8 cellular contexts compared by ENCODE assay signal in the genomic region with DNA sequence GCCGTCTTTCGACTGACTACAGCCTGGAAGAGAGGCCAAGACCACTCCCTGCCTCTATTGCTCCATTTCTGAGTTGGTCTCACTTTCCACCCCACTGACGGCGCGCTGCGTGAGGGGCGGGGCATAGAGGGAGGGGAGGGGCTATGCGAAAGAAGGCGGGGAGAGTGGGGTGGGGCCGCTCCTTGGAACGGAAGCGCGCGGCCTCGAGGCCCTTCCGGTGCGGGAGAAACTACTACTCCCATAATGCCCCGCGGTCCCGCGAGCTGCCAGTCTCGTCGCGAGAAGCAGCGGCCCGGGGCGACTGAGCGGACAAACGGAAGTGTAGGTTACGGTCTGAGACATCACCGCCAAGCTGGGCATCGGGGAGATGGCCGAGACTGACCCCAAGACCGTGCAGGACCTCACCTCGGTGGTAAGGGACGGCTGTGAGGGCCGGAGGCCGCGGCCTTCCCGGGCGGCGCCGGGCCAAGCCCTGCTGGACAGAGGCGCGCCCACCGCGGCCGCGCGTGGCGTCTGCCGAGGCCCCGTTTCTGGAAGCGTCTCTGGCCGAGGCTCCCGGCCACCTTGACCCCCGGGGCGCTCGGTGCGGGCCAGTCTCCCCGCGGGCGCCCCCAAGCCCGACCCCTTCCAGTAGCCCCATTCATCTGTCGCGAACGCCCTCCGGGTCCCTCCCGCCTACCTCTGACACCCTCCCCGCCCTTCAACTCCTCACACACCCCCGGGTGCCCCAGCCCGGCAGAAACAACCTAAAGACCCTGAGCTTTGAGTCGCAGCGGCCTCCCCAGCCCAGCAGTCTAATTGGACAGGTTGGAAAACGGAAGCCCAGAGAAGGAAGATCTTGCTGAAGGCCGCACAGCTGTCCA. TPM values are rescaled to one million over a fixed set of nuclear protein-coding genes. Genes with fewer than 3 reads are reported as not detected.
DNase-seq lines count a peak whose midpoint lies in the region; FAIRE-seq and TF ChIP-seq lines count a peak whose summit lies in the region.

TSS of gene HSBP1 (plus strand) at position 269 of the 863 bp plus-strand sequence. CDS start at position 368, 99 bp downstream.

- no peak within 1 kb of the TSS for H3K56ac ChIP-seq in H9 (ENCODE audit: insufficient read length, low read depth, low read length)

- H3K27ac ChIP-seq in H9 (ENCODE audit: insufficient read length, low read depth, low read length) (no peak within 1 kb of the TSS), stomach (peak within 1 kb of the TSS; percentile 71 to 96 (median 86))

- FAIRE-seq in G401.6 (lab: Jason Lieb, UNC): peak; percentile 85

- H4K8ac ChIP-seq in H9 (replicated peaks; ENCODE audit: insufficient read length, low read depth, low read length): no peak within 1 kb of the TSS

- H3K14ac ChIP-seq in H9 (ENCODE audit: insufficient read depth, low read length): peak within 1 kb of the TSS; percentile 33; the same call in 1 of the 2 replicates

- H4K91ac ChIP-seq in H9 (ENCODE audit: insufficient read length, low read depth, low read length): no peak within 1 kb of the TSS

- peaks cover 3% of the 10 kb centered on the region for H3K23me2 ChIP-seq in H9 (ENCODE audit: insufficient read length, low read depth, low read length, poor library complexity, severe bottlenecking)

- no peaks in the 10 kb centered on the region for H3K27me3 ChIP-seq in H9 (ENCODE audit: insufficient read depth, low read length)
- no peaks in the 10 kb centered on the region for H3K27me3 ChIP-seq in stomach

- TF ChIP-seq POLR2A in stomach (IDR thresholded peaks at IDR 0.05): no peak

- H2BK120ac ChIP-seq in H9 (ENCODE audit: low read depth, low read length, poor library complexity, severe bottlenecking): no peak within 1 kb of the TSS

- H3K4me3 ChIP-seq in foreskin fibroblast (ENCODE audit: low read depth in 1 of 2, low read length in 2 of 2) (peak within 1 kb of the TSS; percentile 67 to 86), stomach (peak within 1 kb of the TSS; percentile 71 to 100 (median 84))

- no peak within 1 kb of the TSS for H2AK5ac ChIP-seq in H9 (ENCODE audit: insufficient read length, low read length)

- H3K27me3 Mint-ChIP-seq in H9 (ENCODE audit: low read depth): 0 out of 2 replicates have a peak, but pooled peaks cover 1% of the 10 kb centered on the region
- H3K27me3 Mint-ChIP-seq in neural crest cell (ENCODE audit: low read depth): peaks cover 6% of the 10 kb centered on the region

- H3K4me1 Mint-ChIP-seq in H9 (peaks cover 28% of the 10 kb centered on the region in 2 experiments), neural crest cell (peaks cover 35% of the 10 kb centered on the region)

- H3K18ac ChIP-seq in H9 (ENCODE audit: insufficient read length, low read depth, low read length): peak within 1 kb of the TSS; percentile 8

- H3T11ph ChIP-seq in H9 (ENCODE audit: low read length): no peak within 1 kb of the TSS

- no peak within 1 kb of the TSS for H3K4ac ChIP-seq in H9 (ENCODE audit: low read depth, low read length)

- H4K5ac ChIP-seq in H9 (ENCODE audit: insufficient read length, low read depth, low read length): no peak within 1 kb of the TSS

- H3K36me3 ChIP-seq in stomach: peaks cover 2 to 33% (median 22%) of the 10 kb centered on the region in 4 donors

- H3K4me3 Mint-ChIP-seq in H9 (peak within 1 kb of the TSS; percentile 96 to 98), neural crest cell (peak within 1 kb of the TSS; percentile 99)

- peaks cover 2% of the 10 kb centered on the region for H4K20me1 ChIP-seq in H9 (ENCODE audit: control insufficient read depth, insufficient read depth, insufficient read length)

- H3K9me3 Mint-ChIP-seq in H9 (no peaks in the 10 kb centered on the region; a peak in 1 of 5 replicates), neural crest cell (peaks cover 4% of the 10 kb centered on the region)

- H3K9me3 ChIP-seq in H9 (ENCODE audit: control insufficient read depth, low read depth, low read length) (no peaks in the 10 kb centered on the region), stomach (no peaks in the 10 kb centered on the region)

- DNase-seq in H9 (peak; percentile 96), M059J (ENCODE audit: low read depth) (peak; percentile 92), SIG-M5 treated with dmso at 0.1 percent for 504 hours (lab: John Stamatoyannopoulos, UW; ENCODE audit: unreplicated experiment) (peak; percentile 90), activated gamma-delta T cell (lab: John Stamatoyannopoulos, UW) (peak; percentile 67), foreskin fibroblast (peak; percentile 89 to 97), neural crest cell (ENCODE audit: low read depth, low spot score) (peak; percentile 92), stomach (peak; percentile 96)

- H2BK15ac ChIP-seq in H9 (ENCODE audit: low read depth, low read length): no peak within 1 kb of the TSS

- no peak within 1 kb of the TSS for H2BK5ac ChIP-seq in H9 (ENCODE audit: insufficient read length, low read length)

- H2AFZ ChIP-seq in H9 (ENCODE audit: low read length): no peak within 1 kb of the TSS

- H3K23ac ChIP-seq in H9 (ENCODE audit: insufficient read length, low read depth, low read length): no peak within 1 kb of the TSS

- H3K36me3 Mint-ChIP-seq in H9 (ENCODE audit: insufficient read depth in 1 of 3, low read depth in 3 of 3): peaks cover 16 to 40% (median 29%) of the 10 kb centered on the region in 3 experiments; a peak in 6 of 7 replicates
- peaks cover 15% of the 10 kb centered on the region for H3K36me3 Mint-ChIP-seq in neural crest cell (ENCODE audit: low read depth)

- H3K79me1 ChIP-seq in H9 (ENCODE audit: insufficient read depth, low read depth, low read length, poor library complexity, severe bottlenecking): peaks cover 4% of the 10 kb centered on the region

- peak within 1 kb of the TSS; percentile 58 for H3K9ac ChIP-seq in H9 (ENCODE audit: extremely low read depth, insufficient read length, low read length)

- H3K4me1 ChIP-seq in H9 (ENCODE audit: insufficient read depth, low read length) (peaks cover 9% of the 10 kb centered on the region), stomach (peaks cover 14 to 56% (median 40%) of the 10 kb centered on the region in 4 donors)

- TF ChIP-seq EP300 in stomach (IDR thresholded peaks at IDR 0.05): no peak

- WGBS in H9 (ENCODE audit: extremely low coverage, insufficient read length, low lambda C conversion rate): no CpG with 5 or more reads among the region's 76 CpGs
- 1 to 2% (median 2%) methylated on average over 32 to 76 of the region's 76 CpGs for WGBS in stomach, 5 donors

- H3K27ac Mint-ChIP-seq in H9 (peak within 1 kb of the TSS; percentile 68 to 97 (median 96); a peak in 6 of 7 replicates), neural crest cell (ENCODE audit: unreplicated experiment) (peak within 1 kb of the TSS; percentile 92)

- peaks cover 8% of the 10 kb centered on the region; the same call in 1 of the 2 replicates for H3K79me2 ChIP-seq in H9 (ENCODE audit: insufficient read depth, low read length)

- H3K4me2 ChIP-seq in H9 (ENCODE audit: insufficient read depth, insufficient read length, low read length): peak within 1 kb of the TSS; percentile 79

- H2BK20ac ChIP-seq in H9 (ENCODE audit: low read depth, low read length, poor library complexity, severe bottlenecking): no peak within 1 kb of the TSS

- TF ChIP-seq CTCF in H9 (conservative IDR thresholded peaks at IDR 0.05) (no peak), foreskin fibroblast (IDR thresholded peaks at IDR 0.05; ENCODE audit: low read depth, low read length) (no peak), neural crest cell (conservative IDR thresholded peaks at IDR 0.05) (no peak), stomach (IDR thresholded peaks at IDR 0.05) (no peak)

- no peak within 1 kb of the TSS for H2BK12ac ChIP-seq in H9 (ENCODE audit: insufficient read length, low read depth, low read length)

- intact Hi-C loops in stomach (cut with DNase I; ENCODE audit: low total_unique reads): no loop called here

RNA-seq across cellular contexts. Expression of gene HSBP1, which starts in this region (rescaled TPM):
- total RNA-seq in H9 (2021) (228 and 230 TPM in 2 replicates), neural crest cell (237 and 241 TPM in 2 replicates), stomach (10 to 100 TPM in 3 of 5 donors, 1 to 10 TPM in 2; 8.5 to 60.5 (median 29.2) TPM)
- 85.5 and 151 TPM in 2 replicates for total RNA-seq in M059J (2014; rRNA removed; shearing (Covaris generic))
- 10 to 100 TPM; 33.8 to 47.2 (median 36.5) TPM for polyA plus RNA-seq in stomach
